13 cellular contexts compared by ENCODE assay signal in genomic region chr5:144011348-144011861, GRCh38.
DNase-seq lines count a peak whose midpoint lies in the region; ATAC-seq and TF ChIP-seq lines count a peak whose summit lies in the region.
"Had no signal": no experiment of that assay in that cellular context is flagged by ENCODE, and none has a peak within 500 bp of the region (broad histone marks: within the 10 kb centered on the region; RNA-seq: fewer than 3 reads in every experiment).

No MANE protein-coding gene starts in this region.

- TF ChIP-seq CTCF in GM23338 (conservative IDR thresholded peaks at IDR 0.05; ENCODE audit: low read depth in 2 of 2), result no peak

- ATAC-seq in GM23338, result peak; percentile 94
- ATAC-seq: GM12878, HepG2 had no signal

- peaks cover 52% of the 10 kb centered on the region for H3K9me3 ChIP-seq in HUES64 (ENCODE audit: insufficient read depth, low read depth, low read length)

- H3K27ac ChIP-seq in GM23338 (ENCODE audit: low read depth) (peak overlapping the region; percentile 93), HUES64 (ENCODE audit: low read depth, low read length) (peak overlapping the region; percentile 96; the same call in 1 of the 2 replicates)
- H3K27ac ChIP-seq: BLaER1 treated with 17β-estradiol and CSF1 and Interleukin-3, amounts not matched to agents 10 nM and 100 nM had no signal

- H3K79me2 ChIP-seq in GM23338 (replicated peaks; ENCODE audit: insufficient read depth), result no peaks in the 10 kb centered on the region

- H3K4me2 ChIP-seq in GM23338, result no peak overlapping the region
- H3K4me2 ChIP-seq: BLaER1 treated with 17β-estradiol and CSF1 and Interleukin-3, amounts not matched to agents 10 nM and 100 nM had no signal

- no peak overlapping the region for H3K9ac ChIP-seq in HUES64 (ENCODE audit: low read depth, low read length)
- H3K9ac ChIP-seq: BLaER1 treated with 17β-estradiol and CSF1 and Interleukin-3, amounts not matched to agents 10 nM and 100 nM had no signal

- peak; percentile 81 for DNase-seq in GM23338 (ENCODE audit: low spot score)
- peak; percentile 52 for DNase-seq in iPS DF 19.7 (ENCODE audit: low read depth, low spot score)
- DNase-seq in iPS-NIHi11 (ENCODE audit: low spot score), result peak; percentile 42
- no peak for DNase-seq in KBM-7
- DNase-seq in NCI-H2196 (lab: John Stamatoyannopoulos, UW; ENCODE audit: unreplicated experiment), result no peak
- DNase-seq in midbrain (lab: John Stamatoyannopoulos, UW), result no peak
- DNase-seq: ACHN; CD4-positive, CD25-positive, alpha-beta regulatory T cell; DMS53 had no signal

- in situ Hi-C loops in KBM-7 (cut with MboI; ENCODE audit: low pct_unique_long_range_greater_than_20kb, low sequenced_read_pairs), result no loop called here

- no peak overlapping the region for H2AFZ ChIP-seq in GM23338

- H3K36me3 ChIP-seq in GM23338 (ENCODE audit: insufficient read depth) (peaks cover 29% of the 10 kb centered on the region), HUES64 (ENCODE audit: insufficient read depth, low read length) (no peaks in the 10 kb centered on the region)
- H3K36me3 ChIP-seq: BLaER1 treated with 17β-estradiol and CSF1 and Interleukin-3, amounts not matched to agents 10 nM and 100 nM had no signal

- H3K4me1 ChIP-seq in GM23338 (ENCODE audit: insufficient read depth), result peaks cover 4% of the 10 kb centered on the region
- peaks cover 6% of the 10 kb centered on the region; the same call in 1 of the 2 replicates for H3K4me1 ChIP-seq in HUES64 (ENCODE audit: insufficient read depth, low read length)
- H3K4me1 ChIP-seq: BLaER1 treated with 17β-estradiol and CSF1 and Interleukin-3, amounts not matched to agents 10 nM and 100 nM had no signal

- H3K9me2 ChIP-seq in GM23338 (ENCODE audit: insufficient read depth), result no peaks in the 10 kb centered on the region

- peak overlapping the region; percentile 83; the same call in 1 of the 2 replicates for H3K27ac Mint-ChIP-seq in GM23338
- H3K27ac Mint-ChIP-seq: CD4-positive, CD25-positive, alpha-beta regulatory T cell had no signal

- H3K4me3 Mint-ChIP-seq in GM23338, result no peak overlapping the region; the same call in 2 of the 3 replicates
- H3K4me3 Mint-ChIP-seq: CD4-positive, CD25-positive, alpha-beta regulatory T cell had no signal

- H3K27me3 ChIP-seq in GM23338 (ENCODE audit: insufficient read depth) (no peaks in the 10 kb centered on the region), HUES64 (ENCODE audit: insufficient read depth, low read length) (no peaks in the 10 kb centered on the region)
- H3K27me3 ChIP-seq: BLaER1 treated with 17β-estradiol and CSF1 and Interleukin-3, amounts not matched to agents 10 nM and 100 nM had no signal

- H3F3A ChIP-seq in GM23338 (replicated peaks; ENCODE audit: low read depth), result peaks cover 4% of the 10 kb centered on the region; the same call in 1 of the 2 replicates

- H3K36me3 Mint-ChIP-seq in GM23338 (ENCODE audit: low read depth), result peaks cover 70% of the 10 kb centered on the region
- H3K36me3 Mint-ChIP-seq: CD4-positive, CD25-positive, alpha-beta regulatory T cell had no signal

- no peak overlapping the region for H3K4me3 ChIP-seq in GM23338
- no peak overlapping the region for H3K4me3 ChIP-seq in HUES64 (ENCODE audit: low read length)
- H3K4me3 ChIP-seq: BLaER1 treated with 17β-estradiol and CSF1 and Interleukin-3, amounts not matched to agents 10 nM and 100 nM; GM12878 had no signal

- H3K9me3 Mint-ChIP-seq in GM23338, result peaks cover 72% of the 10 kb centered on the region

- peaks cover 13% of the 10 kb centered on the region for H3K27me3 Mint-ChIP-seq in GM23338 (ENCODE audit: insufficient read depth, low read depth, poor library complexity)
- H3K27me3 Mint-ChIP-seq: CD4-positive, CD25-positive, alpha-beta regulatory T cell had no signal

- peaks cover 13% of the 10 kb centered on the region; the same call in 2 of the 3 replicates for H3K4me1 Mint-ChIP-seq in GM23338

- H4K20me1 ChIP-seq in GM23338 (replicated peaks; ENCODE audit: insufficient read depth), result no peaks in the 10 kb centered on the region
- H4K20me1 ChIP-seq: BLaER1 treated with 17β-estradiol and CSF1 and Interleukin-3, amounts not matched to agents 10 nM and 100 nM had no signal

TF ChIP-seq in GM23338, 12 proteins besides CTCF, POLR2A, EP300 and RAD21:
- TF ChIP-seq CREB1 (CRISPR knock-in tag; IDR thresholded peaks at IDR 0.05; ENCODE audit: low read depth) (no peak), NANOG (IDR thresholded peaks at IDR 0.05; ENCODE audit: borderline replicate concordance) (peak; percentile 85; the same call in 1 of the 2 replicates), ZNF114 (CRISPR knock-in tag; IDR thresholded peaks at IDR 0.05) (no peak), JUNB (IDR thresholded peaks at IDR 0.05; ENCODE audit: unreplicated experiment) (no peak), ETS1 (IDR thresholded peaks at IDR 0.05) (no peak), REST (IDR thresholded peaks at IDR 0.05; ENCODE audit: unreplicated experiment) (no peak), STAT1 (IDR thresholded peaks at IDR 0.05; ENCODE audit: unreplicated experiment) (no peak)

Comparison
In these comparisons a context has a peak if more than half of its experiments do, and no peak if none do; other contexts are left out.
1. DNase-seq: peak in GM23338 (single experiment), iPS DF 19.7 (single experiment) and iPS-NIHi11 (single experiment); none in KBM-7 (single experiment), NCI-H2196 (single experiment) and midbrain (single experiment).